In genomic region chr12:48193623-48194022, GRCh38 we compare ENCODE assay signal across 27 cellular contexts. TPM values are rescaled to one million over a fixed set of nuclear protein-coding genes. Genes with fewer than 3 reads are reported as not detected.
"Had no signal": no experiment of that assay in that cellular context is flagged by ENCODE, and none has a peak within 500 bp of the region (broad histone marks: within the 10 kb centered on the region; RNA-seq: fewer than 3 reads in every experiment).

No MANE protein-coding gene starts in this region.

- H3K4me3 Mint-ChIP-seq: activated CD4-positive, alpha-beta T cell treated with anti-CD3 and anti-CD28 coated beads, Interleukin-2, amount 10 ng/mL, durations not matched to agents 24 days and 14 days; activated CD8-positive, alpha-beta T cell treated with anti-CD3 and anti-CD28 coated beads, Interleukin-2, amount 10 ng/mL, durations not matched to agents 7 days and 5 days; activated naive CD4-positive, alpha-beta T cell treated with anti-CD3 and anti-CD28 coated beads, Interleukin-2, amount 10 ng/mL, durations not matched to agents 7 days and 5 days; activated naive CD8-positive, alpha-beta T cell treated with anti-CD3 and anti-CD28 coated beads, Interleukin-2, amount 50 U/mL, for 24 hours; activated T-cell treated with anti-CD3 and anti-CD28 coated beads, Interleukin-2, amount 50 U/mL, for 24 hours; central memory CD8-positive, alpha-beta T cell; natural killer cell treated with Interleukin-12 subunit alpha and Interleukin-12 subunit beta and Interleukin-15 and Interleukin-18, amount 100 ng/mL, for 72 hours; stimulated activated memory B cell treated with anti-CD40 and anti-IgM and Interleukin-4, amounts not matched to agents 10 μg/mL and 1 μg/mL and 100 μg/mL, for 72 hours had no signal

- H3K36me3 Mint-ChIP-seq: natural killer cell treated with Interleukin-12 subunit alpha and Interleukin-12 subunit beta and Interleukin-15 and Interleukin-18, amount 100 ng/mL, for 72 hours; stimulated activated memory B cell treated with anti-CD40 and anti-IgM and Interleukin-4, amounts not matched to agents 10 μg/mL and 1 μg/mL and 100 μg/mL, for 72 hours had no signal

- H3K27me3 ChIP-seq: gastrocnemius medialis, pancreas, testis, upper lobe of right lung had no signal

- H3K9me3 Mint-ChIP-seq: activated CD4-positive, alpha-beta T cell treated with anti-CD3 and anti-CD28 coated beads, Interleukin-2, amount 10 ng/mL, durations not matched to agents 24 days and 14 days; activated naive CD4-positive, alpha-beta T cell treated with anti-CD3 and anti-CD28 coated beads, Interleukin-2, amount 10 ng/mL, durations not matched to agents 7 days and 5 days; activated naive CD8-positive, alpha-beta T cell treated with anti-CD3 and anti-CD28 coated beads, Interleukin-2, amount 50 U/mL, for 24 hours; activated T-cell treated with anti-CD3 and anti-CD28 coated beads, Interleukin-2, amount 50 U/mL, for 24 hours; activated T-helper 2 cell treated with anti-CD3 and anti-CD28 coated beads, Interferon-gamma antibody, Interleukin-2, Interleukin-4, amounts not matched to agents 10 μg/mL and 5 μg/mL and 100 μg/mL, durations not matched to agents 14 hours and 24 hours and 36 hours; central memory CD8-positive, alpha-beta T cell; natural killer cell treated with Interleukin-12 subunit alpha and Interleukin-12 subunit beta and Interleukin-15 and Interleukin-18, amount 100 ng/mL, for 72 hours; stimulated activated memory B cell treated with anti-CD40 and anti-IgM and Interleukin-4, amounts not matched to agents 10 μg/mL and 1 μg/mL and 100 μg/mL, for 72 hours had no signal

- H3K4me1 ChIP-seq: testis had no signal

- H3K27ac Mint-ChIP-seq: activated CD4-positive, alpha-beta T cell treated with anti-CD3 and anti-CD28 coated beads, Interleukin-2, amount 10 ng/mL, durations not matched to agents 24 days and 14 days; activated CD8-positive, alpha-beta T cell treated with anti-CD3 and anti-CD28 coated beads, Interleukin-2, amount 10 ng/mL, durations not matched to agents 7 days and 5 days; activated naive CD4-positive, alpha-beta T cell treated with anti-CD3 and anti-CD28 coated beads, Interleukin-2, amount 10 ng/mL, durations not matched to agents 7 days and 5 days; activated naive CD8-positive, alpha-beta T cell treated with anti-CD3 and anti-CD28 coated beads, Interleukin-2, amount 50 U/mL, for 24 hours; activated T-cell treated with anti-CD3 and anti-CD28 coated beads, Interleukin-2, amount 50 U/mL, for 24 hours; activated T-helper 2 cell treated with anti-CD3 and anti-CD28 coated beads, Interferon-gamma antibody, Interleukin-2, Interleukin-4, amounts not matched to agents 10 μg/mL and 5 μg/mL and 100 μg/mL, durations not matched to agents 14 hours and 24 hours and 36 hours; natural killer cell treated with Interleukin-12 subunit alpha and Interleukin-12 subunit beta and Interleukin-15 and Interleukin-18, amount 100 ng/mL, for 72 hours; stimulated activated memory B cell treated with anti-CD40 and anti-IgM and Interleukin-4, amounts not matched to agents 10 μg/mL and 1 μg/mL and 100 μg/mL, for 72 hours had no signal

- H3K27ac ChIP-seq: brain microvascular endothelial cell, coronary artery, gastrocnemius medialis, heart left ventricle, neutrophil, pancreas, testis, upper lobe of right lung had no signal

- H3K4me3 ChIP-seq: coronary artery, gastrocnemius medialis, heart left ventricle, pancreas, testis, upper lobe of right lung had no signal

- H3K9me3 ChIP-seq: gastrocnemius medialis, heart left ventricle, neutrophil, pancreas, testis, upper lobe of right lung had no signal

- H3K4me1 Mint-ChIP-seq: stimulated activated memory B cell treated with anti-CD40 and anti-IgM and Interleukin-4, amounts not matched to agents 10 μg/mL and 1 μg/mL and 100 μg/mL, for 72 hours had no signal

- H3K36me3 ChIP-seq: brain microvascular endothelial cell, gastrocnemius medialis, heart left ventricle, neutrophil, pancreas, upper lobe of right lung had no signal

- DNase-seq: activated CD8-positive, alpha-beta T cell treated with anti-CD3 and anti-CD28 coated beads, Interleukin-2, amount 10 ng/mL, durations not matched to agents 7 days and 5 days; activated naive CD4-positive, alpha-beta T cell treated with anti-CD3 and anti-CD28 coated beads, Interleukin-2, amount 10 ng/mL, durations not matched to agents 7 days and 5 days; activated naive CD8-positive, alpha-beta T cell treated with anti-CD3 and anti-CD28 coated beads, Interleukin-2, amount 50 U/mL, for 24 hours; activated T-cell treated with anti-CD3 and anti-CD28 coated beads, Interleukin-2, amount 50 U/mL, for 24 hours; aorta; brain microvascular endothelial cell; gastrocnemius medialis; heart left ventricle; pancreas; stimulated activated CD4-positive, alpha-beta T cell treated with anti-CD3 and anti-CD28 coated beads, Interleukin-4, amount 100 ng/mL, for 4 hours; T-helper 1 cell; T-helper 9 cell; testis; upper lobe of right lung had no signal

RNA-seq across cellular contexts. Expression of gene OR10AD1, which starts 9.5 kb away (rescaled TPM):
- total RNA-seq: activated CD4-positive, alpha-beta T cell treated with anti-CD3 and anti-CD28 coated beads, Interleukin-2, amount 10 ng/mL, durations not matched to agents 24 days and 14 days; activated CD8-positive, alpha-beta T cell treated with anti-CD3 and anti-CD28 coated beads, Interleukin-2, amount 10 ng/mL, durations not matched to agents 7 days and 5 days; activated T-helper 2 cell treated with anti-CD3 and anti-CD28 coated beads, Interferon-gamma antibody, Interleukin-2, Interleukin-4, amounts not matched to agents 10 μg/mL and 5 μg/mL and 100 μg/mL, durations not matched to agents 14 hours and 24 hours and 36 hours; aorta; gastrocnemius medialis; heart left ventricle; kidney epithelial cell; liver; mesenteric fat pad; natural killer cell treated with Interleukin-12 subunit alpha and Interleukin-12 subunit beta and Interleukin-15 and Interleukin-18, amount 100 ng/mL, for 72 hours; pancreas; pulmonary artery endothelial cell; sciatic nerve; testis; upper lobe of right lung had no signal
- polyA plus RNA-seq: aorta, esophagus, heart left ventricle, liver, pancreas had no signal
